ENCODE assay signal across 15 cellular contexts in genomic region chr10:32171213-32171612, GRCh38.
DNase-seq lines count a peak whose midpoint lies in the region; ATAC-seq and TF ChIP-seq lines count a peak whose summit lies in the region.
"Had no signal": no experiment of that assay in that cellular context is flagged by ENCODE, and none has a peak within 500 bp of the region (broad histone marks: within the 10 kb centered on the region; RNA-seq: fewer than 3 reads in every experiment).

No MANE protein-coding gene starts in this region.

- ATAC-seq in GM19023 (IDR thresholded peaks at IDR 0.05; ENCODE audit: unreplicated experiment) (no peak), HG02973 (IDR thresholded peaks at IDR 0.05; ENCODE audit: unreplicated experiment) (no peak)

- H2AFZ ChIP-seq in osteoblast (ENCODE audit: low read length), result peak overlapping the region; percentile 35

- H3K4me1 ChIP-seq in Caco-2, result peaks cover 29% of the 10 kb centered on the region
- peaks cover 0 to 2% of the 10 kb centered on the region in 2 donors for H3K4me1 ChIP-seq in esophagus (ENCODE audit: control insufficient read depth in 2 of 2, insufficient read depth in 2 of 2, low read length in 1 of 2)
- H3K4me1 ChIP-seq in osteoblast (ENCODE audit: insufficient read depth, low read length), result no peaks in the 10 kb centered on the region

- H3K36me3 ChIP-seq in Caco-2 (ENCODE audit: control insufficient read depth, insufficient read depth, low read length) (no peaks in the 10 kb centered on the region), esophagus (ENCODE audit: control insufficient read depth in 2 of 2, insufficient read depth in 2 of 2, low read length in 1 of 2) (no peaks in the 10 kb centered on the region), osteoblast (ENCODE audit: insufficient read depth, low read length) (no peaks in the 10 kb centered on the region)

- BruUV-seq in Caco-2 (replicated peaks; lab: Mats Ljungman, UMichigan), result no TSS peak

- POLR2A ChIA-PET in Caco-2 (lab: Charles Lee), result no interaction called here

- H3K36me3 Mint-ChIP-seq in Caco-2 (ENCODE audit: insufficient read depth, unreplicated experiment), result peaks cover 9% of the 10 kb centered on the region

- H3K4me1 Mint-ChIP-seq in Caco-2 (ENCODE audit: low read depth, unreplicated experiment), result peaks cover 22% of the 10 kb centered on the region
- H3K4me1 Mint-ChIP-seq: neural crest cell had no signal

- H3K4me2 ChIP-seq in osteoblast (ENCODE audit: insufficient read depth, low read length), result no peak overlapping the region
- H3K4me2 ChIP-seq: SK-N-SH had no signal

- peak overlapping the region; percentile 63 for H3K4me3 Mint-ChIP-seq in Caco-2 (ENCODE audit: unreplicated experiment)
- H3K4me3 Mint-ChIP-seq: neural crest cell; stimulated activated naive CD8-positive, alpha-beta T cell treated with anti-CD3 and anti-CD28 coated beads, Interleukin-15, Interleukin-2, amounts not matched to agents 100 ng/mL and 50 ng/mL, for 24 hours had no signal

- H3K9me3 Mint-ChIP-seq in Caco-2 (ENCODE audit: unreplicated experiment), result no peaks in the 10 kb centered on the region
- H3K9me3 Mint-ChIP-seq: neural crest cell; stimulated activated naive CD8-positive, alpha-beta T cell treated with anti-CD3 and anti-CD28 coated beads, Interleukin-15, Interleukin-2, amounts not matched to agents 100 ng/mL and 50 ng/mL, for 24 hours had no signal

- H3K27me3 ChIP-seq in Caco-2 (replicated peaks; ENCODE audit: control insufficient read depth, insufficient read depth, low read length), result no peaks in the 10 kb centered on the region
- H3K27me3 ChIP-seq in esophagus (ENCODE audit: control insufficient read depth in 1 of 2, insufficient read depth in 2 of 2, low read length in 2 of 2), result no peaks in the 10 kb centered on the region
- no peaks in the 10 kb centered on the region for H3K27me3 ChIP-seq in osteoblast (ENCODE audit: insufficient read depth, low read length)

- H3K79me2 ChIP-seq in osteoblast (ENCODE audit: insufficient read depth, low read length), result no peaks in the 10 kb centered on the region

- no peak for TF ChIP-seq CTCF in Caco-2 (IDR thresholded peaks at IDR 0.05; ENCODE audit: insufficient read depth in 1 of 2, low read depth in 1 of 2, low read length in 1 of 2, severe bottlenecking in 1 of 2, unreplicated experiment in 1 of 2)
- no peak for TF ChIP-seq CTCF in osteoblast (IDR thresholded peaks at IDR 0.05; ENCODE audit: extremely low read depth, low read depth, low read length)

- CTCF ChIA-PET in Caco-2 (lab: Charles Lee), result interaction anchor here (0.7 to 1.2 kb wide), 6 partner anchors 9 to 175 kb away, joined by 3 to 6 read pairs (median 4); partner anchors contain the start of gene KIF5B

- no peaks in the 10 kb centered on the region for H3K27me3 Mint-ChIP-seq in Caco-2 (ENCODE audit: insufficient read depth, unreplicated experiment)
- H3K27me3 Mint-ChIP-seq: stimulated activated naive CD8-positive, alpha-beta T cell treated with anti-CD3 and anti-CD28 coated beads, Interleukin-15, Interleukin-2, amounts not matched to agents 100 ng/mL and 50 ng/mL, for 24 hours had no signal

- H3K4me3 ChIP-seq in Caco-2 (ENCODE audit: low read depth, low read length) (no peak overlapping the region), esophagus (ENCODE audit: low read depth in 1 of 2, low read length in 2 of 2) (no peak overlapping the region), osteoblast (ENCODE audit: insufficient read depth, low read length) (no peak overlapping the region)

- intact Hi-C loops in Caco-2 (cut with micrococcal nuclease; ENCODE audit: unreplicated experiment), result loop anchor here (1.0 to 5.0 kb wide), 9 partner anchors 8 to 224 kb away; no protein-coding TSS in a partner anchor
- intact Hi-C loops in head of caudate nucleus (cut with DNase I), result no loop called here

- WGBS in esophagus, 2 donors, result 39 to 49% methylated on average over 3 of the region's 3 CpGs

- DNase-seq in Caco-2 (peak; percentile 87 to 89), NCI-H2029 (lab: John Stamatoyannopoulos, UW) (peak; percentile 27), osteoblast (ENCODE audit: insufficient read length, low spot score, missing footprints) (no peak), 8988T (no peak), head of caudate nucleus (no peak)
- DNase-seq: cortex of kidney, DMS 273 treated with DMSO at 0.1 percent for 48 hours, hippocampal formation, NCI-H2171 treated with DMSO at 0.1 percent for 48 hours, SK-N-SH had no signal

- H3K27ac ChIP-seq in esophagus (ENCODE audit: low read depth in 2 of 2, low read length in 1 of 2) (peak overlapping the region; percentile 22 to 39), osteoblast (ENCODE audit: low read depth, low read length) (no peak overlapping the region)

- H4K20me1 ChIP-seq in osteoblast (ENCODE audit: insufficient read depth, low read length), result no peaks in the 10 kb centered on the region

- peak overlapping the region; percentile 96 for H3K27ac Mint-ChIP-seq in Caco-2 (ENCODE audit: unreplicated experiment)
- H3K27ac Mint-ChIP-seq: stimulated activated naive CD8-positive, alpha-beta T cell treated with anti-CD3 and anti-CD28 coated beads, Interleukin-15, Interleukin-2, amounts not matched to agents 100 ng/mL and 50 ng/mL, for 24 hours had no signal

- H3K9me3 ChIP-seq in Caco-2 (no peaks in the 10 kb centered on the region), esophagus (ENCODE audit: control insufficient read depth in 2 of 2, insufficient read depth in 1 of 2, low read depth in 1 of 2, low read length in 1 of 2) (no peaks in the 10 kb centered on the region), osteoblast (ENCODE audit: low read depth, low read length) (no peaks in the 10 kb centered on the region)
- H3K9me3 ChIP-seq: SK-N-SH had no signal

Comparison
In these comparisons a context has a peak if more than half of its experiments do, and no peak if none do; other contexts are left out.
1. DNase-seq: peak in Caco-2 (2 of 2) and NCI-H2029 (single experiment); none in osteoblast (single experiment), 8988T (single experiment) and head of caudate nucleus (0 of 42).